In genomic region chr3:130748520-130748919, GRCh38 we compare ENCODE assay signal across 8 cellular contexts. TPM values are rescaled to one million over a fixed set of nuclear protein-coding genes. Genes with fewer than 3 reads are reported as not detected.
DNase-seq lines count a peak whose midpoint lies in the region; ATAC-seq and TF ChIP-seq lines count a peak whose summit lies in the region.
"Had no signal": no experiment of that assay in that cellular context is flagged by ENCODE, and none has a peak within 500 bp of the region (broad histone marks: within the 10 kb centered on the region; RNA-seq: fewer than 3 reads in every experiment).

No MANE protein-coding gene starts in this region.

- H3K27ac Mint-ChIP-seq in GM23338, result no peak overlapping the region; the same call in 1 of the 2 replicates
- H3K27ac Mint-ChIP-seq in stimulated activated memory B cell treated with anti-CD40 and anti-IgM and Interleukin-4, amounts not matched to agents 10 μg/mL and 1 μg/mL and 100 μg/mL, for 72 hours, result peak overlapping the region; percentile 94

- no peaks in the 10 kb centered on the region for H3K9me3 ChIP-seq in esophagus muscularis mucosa

- TF ChIP-seq EP300 in esophagus muscularis mucosa (IDR thresholded peaks at IDR 0.05), result no peak

- H3K27me3 Mint-ChIP-seq in GM23338 (ENCODE audit: insufficient read depth, low read depth, poor library complexity), result peaks cover 4% of the 10 kb centered on the region
- no peaks in the 10 kb centered on the region for H3K27me3 Mint-ChIP-seq in stimulated activated memory B cell treated with anti-CD40 and anti-IgM and Interleukin-4, amounts not matched to agents 10 μg/mL and 1 μg/mL and 100 μg/mL, for 72 hours

- intact Hi-C loops in esophagus muscularis mucosa (cut with DNase I), result loop anchor here (10.0 kb wide), 2 partner anchors 276 to 636 kb away; partner anchors contain the start of genes ASTE1, NEK11 and NUDT16

- H3K27ac ChIP-seq in GM23338 (ENCODE audit: low read depth) (no peak overlapping the region), esophagus muscularis mucosa (replicated peaks in 1 of 4) (peak overlapping the region; percentile 81 to 91 (median 86))

- H3K4me3 ChIP-seq in GM23338 (peak overlapping the region; percentile 89), esophagus muscularis mucosa (peak overlapping the region in 2 of 4 donors; percentile 66 to 85)

- TF ChIP-seq CTCF in GM23338 (conservative IDR thresholded peaks at IDR 0.05; ENCODE audit: low read depth in 2 of 2) (no peak), esophagus muscularis mucosa (IDR thresholded peaks at IDR 0.05) (no peak)

- peaks cover 12% of the 10 kb centered on the region for H3K4me1 Mint-ChIP-seq in GM23338
- H3K4me1 Mint-ChIP-seq in stimulated activated memory B cell treated with anti-CD40 and anti-IgM and Interleukin-4, amounts not matched to agents 10 μg/mL and 1 μg/mL and 100 μg/mL, for 72 hours, result peaks cover 30% of the 10 kb centered on the region

- H3K4me3 Mint-ChIP-seq in GM23338, result no peak overlapping the region; the same call in 2 of the 3 replicates
- peak overlapping the region; percentile 89 for H3K4me3 Mint-ChIP-seq in stimulated activated memory B cell treated with anti-CD40 and anti-IgM and Interleukin-4, amounts not matched to agents 10 μg/mL and 1 μg/mL and 100 μg/mL, for 72 hours

- TF ChIP-seq POLR2A in esophagus muscularis mucosa (IDR thresholded peaks at IDR 0.05; ENCODE audit: low read depth), result no peak

- no peaks in the 10 kb centered on the region for H3K27me3 ChIP-seq in GM23338 (ENCODE audit: insufficient read depth)
- H3K27me3 ChIP-seq in esophagus muscularis mucosa, result no peaks in the 10 kb centered on the region

- H3K4me1 ChIP-seq in GM23338 (ENCODE audit: insufficient read depth) (peaks cover 14% of the 10 kb centered on the region), esophagus muscularis mucosa (peaks cover 23 to 41% (median 35%) of the 10 kb centered on the region in 4 donors)

- H3K4me2 ChIP-seq in GM23338, result peak overlapping the region; percentile 69

- ATAC-seq in GM23338 (no peak), HG02852 (IDR thresholded peaks at IDR 0.05; ENCODE audit: unreplicated experiment) (no peak), GM18511 (IDR thresholded peaks at IDR 0.05; ENCODE audit: unreplicated experiment) (no peak)
- ATAC-seq in stimulated activated memory B cell treated with anti-CD40 and anti-IgM and Interleukin-4, amounts not matched to agents 10 μg/mL and 1 μg/mL and 100 μg/mL, for 72 hours, result no peak

- H3K36me3 ChIP-seq in GM23338 (ENCODE audit: insufficient read depth) (no peaks in the 10 kb centered on the region), esophagus muscularis mucosa (peaks cover 0 to 13% (median 6%) of the 10 kb centered on the region in 4 donors)

- no peak overlapping the region for H2AFZ ChIP-seq in GM23338

- whole genome bisulfite sequencing in esophagus muscularis mucosa, result 55% methylated on average over 2 of the region's 2 CpGs

- H3K36me3 Mint-ChIP-seq in GM23338 (ENCODE audit: low read depth), result peaks cover 9% of the 10 kb centered on the region
- H3K36me3 Mint-ChIP-seq in stimulated activated memory B cell treated with anti-CD40 and anti-IgM and Interleukin-4, amounts not matched to agents 10 μg/mL and 1 μg/mL and 100 μg/mL, for 72 hours, result peaks cover 4% of the 10 kb centered on the region

- no peaks in the 10 kb centered on the region for H4K20me1 ChIP-seq in GM23338 (replicated peaks; ENCODE audit: insufficient read depth)

- no peak for DNase-seq in GM23338 (ENCODE audit: low spot score)
- peak; percentile 4 for DNase-seq in RPMI7951 (ENCODE audit: low read depth)
- DNase-seq in esophagus muscularis mucosa (ENCODE audit: extremely low spot score), result no peak
- no peak for DNase-seq in NCI-H345 (lab: John Stamatoyannopoulos, UW)
- DNase-seq: NCI-H446 treated with DMSO at 0.1 percent for 48 hours had no signal

- H3F3A ChIP-seq in GM23338 (replicated peaks; ENCODE audit: low read depth), result no peaks in the 10 kb centered on the region

- peaks cover 39% of the 10 kb centered on the region for H3K79me2 ChIP-seq in GM23338 (replicated peaks; ENCODE audit: insufficient read depth)

- H3K9me3 Mint-ChIP-seq in GM23338, result no peaks in the 10 kb centered on the region
- no peaks in the 10 kb centered on the region for H3K9me3 Mint-ChIP-seq in stimulated activated memory B cell treated with anti-CD40 and anti-IgM and Interleukin-4, amounts not matched to agents 10 μg/mL and 1 μg/mL and 100 μg/mL, for 72 hours

- H3K9me2 ChIP-seq in GM23338 (ENCODE audit: insufficient read depth), result no peaks in the 10 kb centered on the region

TF ChIP-seq in GM23338, 12 proteins besides CTCF, POLR2A, EP300 and RAD21 (continues in another document):
- TF ChIP-seq NANOG (IDR thresholded peaks at IDR 0.05; ENCODE audit: borderline replicate concordance) (no peak), CREB1 (CRISPR knock-in tag; IDR thresholded peaks at IDR 0.05; ENCODE audit: low read depth) (no peak), REST (IDR thresholded peaks at IDR 0.05; ENCODE audit: unreplicated experiment) (no peak), ETS1 (IDR thresholded peaks at IDR 0.05) (no peak), JUNB (IDR thresholded peaks at IDR 0.05; ENCODE audit: unreplicated experiment) (no peak)

RNA-seq across cellular contexts. Expression of gene PIK3R4, which starts 1.9 kb away (rescaled TPM):
- total RNA-seq in GM23338 (2014; rRNA removed; shearing (Covaris generic)), result 47.5 and 65.1 TPM in 2 replicates
- polyA plus RNA-seq in GM23338 (2016; fragmentation: Nextera tagmentation; extraction: Ambion mirVana), result 48.8 and 61.4 TPM in 2 replicates
- 42.4 and 56.1 TPM in 2 replicates for total RNA-seq in RPMI7951 (2014; rRNA removed; shearing (Covaris generic))
- 10 to 100 TPM; 30.6 to 40.0 (median 38.0) TPM for total RNA-seq in esophagus muscularis mucosa
